23 cellular contexts compared by ENCODE assay signal in the genomic region with DNA sequence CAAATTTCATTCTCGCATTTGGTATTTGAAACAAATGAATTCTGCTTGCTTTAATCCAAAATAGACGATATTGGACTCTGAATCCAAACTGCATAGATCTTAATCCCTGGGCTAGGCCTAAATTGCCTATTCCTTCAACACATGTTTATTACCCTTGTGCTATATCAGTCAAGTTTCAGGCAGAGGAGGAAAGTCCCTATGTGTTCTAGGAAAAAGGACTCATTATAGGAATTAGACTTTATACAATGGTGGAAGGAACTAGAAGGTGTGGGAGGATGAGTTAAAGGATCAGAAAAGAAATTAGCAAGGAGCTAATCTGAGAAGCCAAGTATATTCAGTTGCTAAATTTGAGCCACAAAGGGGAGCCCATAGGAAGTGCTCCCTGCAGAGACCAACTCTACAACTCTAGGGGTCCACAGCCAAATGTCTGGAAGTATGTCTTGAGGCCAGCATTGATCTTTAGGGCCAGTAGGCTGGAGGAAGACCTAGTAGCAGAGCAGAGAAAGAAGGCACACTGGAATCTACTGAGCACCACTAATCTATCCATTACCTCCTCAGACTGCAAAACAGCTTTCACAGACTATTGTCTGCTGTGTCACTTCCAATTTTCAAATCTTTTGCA. TPM values are rescaled to one million over a fixed set of nuclear protein-coding genes. Genes with fewer than 3 reads are reported as not detected.
"Had no signal": no experiment of that assay in that cellular context is flagged by ENCODE, and none has a peak within 500 bp of the region (broad histone marks: within the 10 kb centered on the region; RNA-seq: fewer than 3 reads in every experiment).

No MANE protein-coding gene starts in this region.

- H3K27ac Mint-ChIP-seq: activated naive CD4-positive, alpha-beta T cell treated with anti-CD3 and anti-CD28 coated beads for 36 hours; memory B cell; stimulated activated memory B cell treated with anti-CD40 and anti-IgM and Interleukin-4, amounts not matched to agents 10 μg/mL and 1 μg/mL and 100 μg/mL, for 72 hours had no signal

- ATAC-seq: mucosa of descending colon; right lobe of liver; stimulated activated memory B cell treated with anti-CD40 and anti-IgM and Interleukin-4, amounts not matched to agents 10 μg/mL and 1 μg/mL and 100 μg/mL, for 72 hours had no signal

- FAIRE-seq: frontal cortex had no signal

- H3K4me3 Mint-ChIP-seq: activated naive CD4-positive, alpha-beta T cell treated with anti-CD3 and anti-CD28 coated beads for 36 hours; central memory CD8-positive, alpha-beta T cell; memory B cell; neural crest cell; stimulated activated memory B cell treated with anti-CD40 and anti-IgM and Interleukin-4, amounts not matched to agents 10 μg/mL and 1 μg/mL and 100 μg/mL, for 72 hours had no signal

- H3K27me3 ChIP-seq: ascending aorta, ovary, right lobe of liver, tibial artery had no signal

- DNase-seq: activated naive CD4-positive, alpha-beta T cell treated with anti-CD3 and anti-CD28 coated beads for 36 hours; cortex of kidney; effector CD4-positive, alpha-beta T cell; head of caudate nucleus; kidney glomerular epithelial cell; mucosa of descending colon; naive B cell; ovary; right lobe of liver; stimulated activated CD4-positive, alpha-beta T cell treated with anti-CD3 and anti-CD28 coated beads, Interleukin-4, amount 100 ng/mL, for 24 hours; SW 1271; T-helper 2 cell; tibial artery; WERI-Rb-1 had no signal

- H3K27ac ChIP-seq: ascending aorta, ovary, right lobe of liver, tibial artery, WERI-Rb-1 had no signal

- H3K4me3 ChIP-seq: ascending aorta, mucosa of descending colon, ovary, right lobe of liver, smooth muscle cell, tibial artery had no signal

- H3K36me3 Mint-ChIP-seq: memory B cell; naive B cell; stimulated activated memory B cell treated with anti-CD40 and anti-IgM and Interleukin-4, amounts not matched to agents 10 μg/mL and 1 μg/mL and 100 μg/mL, for 72 hours had no signal

- H3K4me2 ChIP-seq: smooth muscle cell had no signal

- H3K9me3 Mint-ChIP-seq: activated naive CD4-positive, alpha-beta T cell treated with anti-CD3 and anti-CD28 coated beads for 36 hours; central memory CD8-positive, alpha-beta T cell; memory B cell; neural crest cell; stimulated activated memory B cell treated with anti-CD40 and anti-IgM and Interleukin-4, amounts not matched to agents 10 μg/mL and 1 μg/mL and 100 μg/mL, for 72 hours had no signal

- H3K36me3 ChIP-seq: ascending aorta, ovary, right lobe of liver, tibial artery, WERI-Rb-1 had no signal

- H3K27me3 Mint-ChIP-seq: central memory CD8-positive, alpha-beta T cell; memory B cell; naive B cell; stimulated activated memory B cell treated with anti-CD40 and anti-IgM and Interleukin-4, amounts not matched to agents 10 μg/mL and 1 μg/mL and 100 μg/mL, for 72 hours had no signal

- H3K4me1 ChIP-seq: ascending aorta, right lobe of liver, tibial artery had no signal

- H3K9me3 ChIP-seq: ascending aorta, mucosa of descending colon, ovary, right lobe of liver, tibial artery had no signal

RNA-seq across cellular contexts. Expression of a gene that starts 17.1 kb away (rescaled TPM):
- total RNA-seq: ascending aorta, neural crest cell, SK-MEL-5, smooth muscle cell, urinary bladder had no signal
- polyA plus RNA-seq: smooth muscle cell had no signal
